1 cellular context compared by ENCODE assay signal in genomic region chr15:83930813-83931212, GRCh38.
TF ChIP-seq lines count a peak whose summit lies in the region.

No MANE protein-coding gene starts in this region.

TF ChIP-seq in HepG2, 621 proteins besides CTCF, POLR2A, EP300 and RAD21 (continued from another document and continues in another):
- TF ChIP-seq RNF2 (conservative IDR thresholded peaks at IDR 0.05; ENCODE audit: low read depth) (no peak), SUZ12 (IDR thresholded peaks at IDR 0.05; ENCODE audit: low read depth, low read length) (no peak), KDM5A (IDR thresholded peaks at IDR 0.05; ENCODE audit: borderline replicate concordance, low read length) (no peak), ZNF780A (CRISPR knock-in tag; IDR thresholded peaks at IDR 0.05) (no peak), HOXA3 (CRISPR knock-in tag; IDR thresholded peaks at IDR 0.05) (no peak), SOX13 (IDR thresholded peaks at IDR 0.05) (no peak), SOX13 (CRISPR knock-in tag; conservative IDR thresholded peaks at IDR 0.05 in 1 of 2, IDR thresholded peaks at IDR 0.05 in 1 of 2) (peak in 1 of 2 experiments; percentile 43; a peak in 2 of 4 replicates), THAP11 (CRISPR knock-in tag; IDR thresholded peaks at IDR 0.05) (0 out of 2 replicates have a peak, but pooled peaks have one; percentile 28), SNAI1 (CRISPR knock-in tag; IDR thresholded peaks at IDR 0.05; ENCODE audit: borderline replicate concordance) (no peak), ZNF274 (CRISPR knock-in tag; IDR thresholded peaks at IDR 0.05) (no peak), PRMT3 (CRISPR knock-in tag; IDR thresholded peaks at IDR 0.05; ENCODE audit: borderline replicate concordance, low read depth) (no peak), ARNT (IDR thresholded peaks at IDR 0.05) (no peak), IKZF5 (CRISPR knock-in tag; IDR thresholded peaks at IDR 0.05) (peak; percentile 32; the same call in 1 of the 2 replicates), SNAPC4 (CRISPR knock-in tag; IDR thresholded peaks at IDR 0.05) (no peak), GPBP1L1 (CRISPR knock-in tag; IDR thresholded peaks at IDR 0.05) (no peak), ISL2 (CRISPR knock-in tag; IDR thresholded peaks at IDR 0.05) (peak; percentile 71; the same call in 1 of the 2 replicates), AHDC1 (CRISPR knock-in tag; IDR thresholded peaks at IDR 0.05; ENCODE audit: borderline replicate concordance) (peak; percentile 90; the same call in 1 of the 2 replicates), NONO (IDR thresholded peaks at IDR 0.05) (no peak), NONO (CRISPR knock-in tag; conservative IDR thresholded peaks at IDR 0.05) (no peak), ZNF558 (CRISPR knock-in tag; IDR thresholded peaks at IDR 0.05; ENCODE audit: borderline replicate concordance) (no peak), ZNF441 (CRISPR knock-in tag; IDR thresholded peaks at IDR 0.05; ENCODE audit: borderline replicate concordance) (peak; percentile 52; the same call in 1 of the 2 replicates), CCAR2 (optimal IDR thresholded peaks at IDR 0.05; ENCODE audit: low read depth, low read length) (no peak), ZNF160 (CRISPR knock-in tag; IDR thresholded peaks at IDR 0.05) (no peak), SRF (IDR thresholded peaks at IDR 0.05; ENCODE audit: low read depth, low read length) (peak; percentile 28; the same call in 1 of the 2 replicates), ELF3 (CRISPR knock-in tag; IDR thresholded peaks at IDR 0.05) (peak; percentile 48), RBM39 (IDR thresholded peaks at IDR 0.05; ENCODE audit: low read depth, low read length, poor library complexity, severe bottlenecking) (no peak), PAXIP1 (CRISPR knock-in tag; conservative IDR thresholded peaks at IDR 0.05) (peak; percentile 76), NR1H2 (CRISPR knock-in tag; IDR thresholded peaks at IDR 0.05; ENCODE audit: borderline replicate concordance, low read depth) (no peak), ZNF83 (CRISPR knock-in tag; IDR thresholded peaks at IDR 0.05; ENCODE audit: borderline replicate concordance) (no peak), CEBPG (CRISPR knock-in tag; IDR thresholded peaks at IDR 0.05) (peak; percentile 60), ZBTB44 (CRISPR knock-in tag; IDR thresholded peaks at IDR 0.05) (no peak), HNF4A (CRISPR knock-in tag; IDR thresholded peaks at IDR 0.05) (0 out of 2 replicates have a peak, but pooled peaks have one; percentile 16), MAFK (conservative IDR thresholded peaks at IDR 0.05 in 1 of 2, IDR thresholded peaks at IDR 0.05 in 1 of 2; ENCODE audit: low read length in 2 of 2) (0 out of 4 replicates have a peak, but pooled peaks of 1 of the 2 experiments have one; percentile 20), HDAC6 (IDR thresholded peaks at IDR 0.05; ENCODE audit: low read depth, low read length) (no peak), ARID5B (CRISPR knock-in tag; IDR thresholded peaks at IDR 0.05) (peak; percentile 91), TOPORS (CRISPR knock-in tag; IDR thresholded peaks at IDR 0.05) (no peak)
